ENCODE assay signal across 7 cellular contexts in the genomic region with DNA sequence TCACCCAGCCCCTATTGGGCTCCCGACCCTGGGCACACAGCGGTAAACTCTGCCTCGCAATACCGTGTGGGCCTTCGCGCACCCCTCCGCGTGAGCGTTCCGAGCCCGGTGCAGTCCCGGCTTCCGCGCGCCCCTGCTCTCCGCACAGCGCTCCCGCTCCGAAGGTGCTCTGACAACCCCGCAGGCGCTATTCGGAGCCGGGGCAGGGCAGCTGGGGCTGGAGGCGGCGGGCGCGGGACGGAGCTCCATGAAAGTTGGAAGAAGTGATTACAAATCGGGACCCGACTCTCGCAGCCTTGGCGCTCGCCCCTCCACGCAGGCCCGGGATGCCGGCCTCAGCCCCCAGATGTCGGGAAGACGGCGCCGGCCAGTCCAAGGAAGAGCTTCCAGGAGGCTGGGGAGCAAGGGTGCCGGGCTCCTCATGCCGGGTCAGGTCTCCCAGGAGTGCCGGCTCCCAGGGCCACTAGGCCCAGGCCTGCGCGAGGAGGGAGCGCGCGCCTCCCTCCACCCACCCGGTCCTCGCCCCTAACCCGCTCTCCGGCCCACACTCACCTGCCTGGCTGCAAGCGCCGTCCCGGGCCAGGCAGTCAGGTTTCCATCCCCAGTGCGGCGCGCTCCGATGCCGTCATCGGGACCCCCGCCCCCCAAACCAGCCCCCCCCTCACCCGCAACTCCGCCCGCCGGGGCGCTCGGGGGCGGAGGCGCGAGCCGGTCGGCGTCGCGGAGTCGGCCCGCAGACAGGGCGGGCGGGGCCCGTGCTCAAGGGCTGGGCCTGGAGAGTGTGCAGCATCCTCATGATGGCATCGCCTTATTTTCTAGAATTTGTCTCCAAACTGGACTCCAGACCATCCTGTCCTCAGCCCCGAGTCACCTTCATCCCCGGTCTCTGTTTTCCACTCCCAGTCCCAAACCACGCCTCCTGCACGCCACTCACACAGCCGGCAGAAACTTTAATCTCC. TPM values are rescaled to one million over a fixed set of nuclear protein-coding genes. Genes with fewer than 3 reads are reported as not detected.
DNase-seq lines count a peak whose midpoint lies in the region; ATAC-seq and TF ChIP-seq lines count a peak whose summit lies in the region.

A gene with protein sequence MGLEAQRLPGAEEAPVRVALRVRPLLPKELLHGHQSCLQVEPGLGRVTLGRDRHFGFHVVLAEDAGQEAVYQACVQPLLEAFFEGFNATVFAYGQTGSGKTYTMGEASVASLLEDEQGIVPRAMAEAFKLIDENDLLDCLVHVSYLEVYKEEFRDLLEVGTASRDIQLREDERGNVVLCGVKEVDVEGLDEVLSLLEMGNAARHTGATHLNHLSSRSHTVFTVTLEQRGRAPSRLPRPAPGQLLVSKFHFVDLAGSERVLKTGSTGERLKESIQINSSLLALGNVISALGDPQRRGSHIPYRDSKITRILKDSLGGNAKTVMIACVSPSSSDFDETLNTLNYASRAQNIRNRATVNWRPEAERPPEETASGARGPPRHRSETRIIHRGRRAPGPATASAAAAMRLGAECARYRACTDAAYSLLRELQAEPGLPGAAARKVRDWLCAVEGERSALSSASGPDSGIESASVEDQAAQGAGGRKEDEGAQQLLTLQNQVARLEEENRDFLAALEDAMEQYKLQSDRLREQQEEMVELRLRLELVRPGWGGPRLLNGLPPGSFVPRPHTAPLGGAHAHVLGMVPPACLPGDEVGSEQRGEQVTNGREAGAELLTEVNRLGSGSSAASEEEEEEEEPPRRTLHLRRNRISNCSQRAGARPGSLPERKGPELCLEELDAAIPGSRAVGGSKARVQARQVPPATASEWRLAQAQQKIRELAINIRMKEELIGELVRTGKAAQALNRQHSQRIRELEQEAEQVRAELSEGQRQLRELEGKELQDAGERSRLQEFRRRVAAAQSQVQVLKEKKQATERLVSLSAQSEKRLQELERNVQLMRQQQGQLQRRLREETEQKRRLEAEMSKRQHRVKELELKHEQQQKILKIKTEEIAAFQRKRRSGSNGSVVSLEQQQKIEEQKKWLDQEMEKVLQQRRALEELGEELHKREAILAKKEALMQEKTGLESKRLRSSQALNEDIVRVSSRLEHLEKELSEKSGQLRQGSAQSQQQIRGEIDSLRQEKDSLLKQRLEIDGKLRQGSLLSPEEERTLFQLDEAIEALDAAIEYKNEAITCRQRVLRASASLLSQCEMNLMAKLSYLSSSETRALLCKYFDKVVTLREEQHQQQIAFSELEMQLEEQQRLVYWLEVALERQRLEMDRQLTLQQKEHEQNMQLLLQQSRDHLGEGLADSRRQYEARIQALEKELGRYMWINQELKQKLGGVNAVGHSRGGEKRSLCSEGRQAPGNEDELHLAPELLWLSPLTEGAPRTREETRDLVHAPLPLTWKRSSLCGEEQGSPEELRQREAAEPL (N-terminal part only) (minus strand): TSS at position 621 of the 959 bp plus-strand sequence. CDS start 2,537 bp downstream, outside the sequence.

- TF ChIP-seq POLR2A in heart left ventricle (IDR thresholded peaks at IDR 0.05): no peak

- no peak within 1 kb of the TSS for H3K27ac Mint-ChIP-seq in activated T-helper 1 cell treated with anti-CD3 and anti-CD28 coated beads, Interleukin-12 subunit alpha, Interleukin-12 subunit beta, Interleukin-2, Interleukin-4 antibody, amounts not matched to agents 30 ng/mL and 10 ng/mL and 1 ng/mL, durations not matched to agents 14 hours and 24 hours and 36 hours

- peak within 1 kb of the TSS; percentile 85 for H2AFZ ChIP-seq in trophoblast cell (ENCODE audit: insufficient read depth, low read length, poor library complexity)

- H3K4ac ChIP-seq in trophoblast cell (ENCODE audit: low read depth, low read length): peak within 1 kb of the TSS; percentile 30

- H4K91ac ChIP-seq in trophoblast cell (ENCODE audit: low read depth, low read length): peak within 1 kb of the TSS; percentile 4

- H2BK120ac ChIP-seq in trophoblast cell (ENCODE audit: insufficient read depth, low read length, poor library complexity): no peak within 1 kb of the TSS

- H3K9me3 ChIP-seq in KOPT-K1 (ENCODE audit: insufficient read depth, low read length, poor library complexity, severe bottlenecking) (no peaks in the 10 kb centered on the region), heart left ventricle (no peaks in the 10 kb centered on the region), trophoblast cell (ENCODE audit: insufficient read depth, low read depth, low read length) (no peaks in the 10 kb centered on the region)

- peak within 1 kb of the TSS; percentile 19 for H4K12ac ChIP-seq in trophoblast cell (ENCODE audit: low read depth, low read length)

- 2 to 5% (median 4%) methylated on average over 50 to 87 of the region's 87 CpGs for whole genome bisulfite sequencing in heart left ventricle, 4 donors
- no CpG with 5 or more reads among the region's 87 CpGs for WGBS in trophoblast cell (ENCODE audit: extremely low coverage, insufficient coverage, insufficient read length)

- H2BK12ac ChIP-seq in trophoblast cell (ENCODE audit: low read length): no peak within 1 kb of the TSS

- H3K23ac ChIP-seq in trophoblast cell (ENCODE audit: low read length): no peak within 1 kb of the TSS

- peak within 1 kb of the TSS; percentile 78 for H3K4me2 ChIP-seq in trophoblast cell (ENCODE audit: low read length)

- H3K79me1 ChIP-seq in trophoblast cell (ENCODE audit: low read length): peaks cover 6% of the 10 kb centered on the region

- ATAC-seq in heart left ventricle: peak; percentile 47 to 81 (median 72)

- H3K4me1 ChIP-seq in heart left ventricle (peaks cover 0 to 13% (median 5%) of the 10 kb centered on the region in 12 donors), trophoblast cell (ENCODE audit: control insufficient read depth in 1 of 2, insufficient read depth in 2 of 2, low read length in 2 of 2) (peaks cover 5 to 6% of the 10 kb centered on the region in 2 experiments)

- no peak for DNase-seq in GM06990 (ENCODE audit: extremely low read depth, insufficient read length)
- no peak for DNase-seq in activated T-helper 1 cell treated with anti-CD3 and anti-CD28 coated beads, Interleukin-12 subunit alpha, Interleukin-12 subunit beta, Interleukin-2, Interleukin-4 antibody, amounts not matched to agents 30 ng/mL and 10 ng/mL and 1 ng/mL, durations not matched to agents 14 hours and 24 hours and 36 hours (ENCODE audit: low spot score)
- DNase-seq in heart left ventricle: no peak
- peak; percentile 13 to 55 for DNase-seq in trophoblast cell
- no peak for DNase-seq in NCI-H446 treated with DMSO at 0.1 percent for 48 hours (lab: John Stamatoyannopoulos, UW)
- DNase-seq in NCI-H774 (lab: John Stamatoyannopoulos, UW): no peak

- no peaks in the 10 kb centered on the region for H3K9me3 Mint-ChIP-seq in activated T-helper 1 cell treated with anti-CD3 and anti-CD28 coated beads, Interleukin-12 subunit alpha, Interleukin-12 subunit beta, Interleukin-2, Interleukin-4 antibody, amounts not matched to agents 30 ng/mL and 10 ng/mL and 1 ng/mL, durations not matched to agents 14 hours and 24 hours and 36 hours

- no peak within 1 kb of the TSS for H2BK5ac ChIP-seq in trophoblast cell (ENCODE audit: low read depth, low read length, poor library complexity)

- H3K27ac ChIP-seq in KOPT-K1 (ENCODE audit: low read depth, low read length, poor library complexity, severe bottlenecking): peak within 1 kb of the TSS; percentile 29
- H3K27ac ChIP-seq in heart left ventricle: peak within 1 kb of the TSS in 6 of 12 donors; percentile 22 to 65 (median 46)
- no peak within 1 kb of the TSS for H3K27ac ChIP-seq in trophoblast cell (ENCODE audit: low read depth, low read length)

- peaks cover 41% of the 10 kb centered on the region for H3K27me3 Mint-ChIP-seq in activated T-helper 1 cell treated with anti-CD3 and anti-CD28 coated beads, Interleukin-12 subunit alpha, Interleukin-12 subunit beta, Interleukin-2, Interleukin-4 antibody, amounts not matched to agents 30 ng/mL and 10 ng/mL and 1 ng/mL, durations not matched to agents 14 hours and 24 hours and 36 hours (ENCODE audit: insufficient read depth)

- H3K27me3 ChIP-seq in GM06990 (replicated peaks; ENCODE audit: control insufficient read depth, insufficient read depth, low read length): no peaks in the 10 kb centered on the region; the same call in none of the 2 replicates
- H3K27me3 ChIP-seq in heart left ventricle: peaks cover 0 to 22% (median 0%) of the 10 kb centered on the region in 9 donors
- H3K27me3 ChIP-seq in trophoblast cell (ENCODE audit: insufficient read depth, low read length): peaks cover 4% of the 10 kb centered on the region

- peak within 1 kb of the TSS; percentile 71 for H4K8ac ChIP-seq in trophoblast cell (ENCODE audit: low read depth, low read length)

- no peak for TF ChIP-seq CTCF in GM06990 (IDR thresholded peaks at IDR 0.05; ENCODE audit: insufficient read depth, low read length, poor library complexity, severe bottlenecking)
- TF ChIP-seq CTCF in heart left ventricle (IDR thresholded peaks at IDR 0.05): no peak

- peaks cover 6% of the 10 kb centered on the region for H3K79me2 ChIP-seq in trophoblast cell (ENCODE audit: control insufficient read depth, insufficient read depth, low read length, poor library complexity)

- H3K9ac ChIP-seq in trophoblast cell (ENCODE audit: low read length): peak within 1 kb of the TSS; percentile 69

- intact Hi-C loops in activated T-helper 1 cell treated with anti-CD3 and anti-CD28 coated beads, Interleukin-12 subunit alpha, Interleukin-12 subunit beta, Interleukin-2, Interleukin-4 antibody, amounts not matched to agents 30 ng/mL and 10 ng/mL and 1 ng/mL, durations not matched to agents 14 hours and 24 hours and 36 hours (cut with micrococcal nuclease): no loop called here
- intact Hi-C loops in heart left ventricle (cut with DNase I): no loop called here

- H3K36me3 ChIP-seq in GM06990 (ENCODE audit: control insufficient read depth, insufficient read depth, low read length) (no peaks in the 10 kb centered on the region), KOPT-K1 (ENCODE audit: insufficient read depth, low read length) (0 out of 2 replicates have a peak, but pooled peaks cover 4% of the 10 kb centered on the region), heart left ventricle (no peaks in the 10 kb centered on the region), trophoblast cell (ENCODE audit: control insufficient read depth in 1 of 2, insufficient read depth in 2 of 2, low read length in 2 of 2) (peaks cover 0 to 4% of the 10 kb centered on the region in 2 experiments)

- H3K18ac ChIP-seq in trophoblast cell (ENCODE audit: low read length): peak within 1 kb of the TSS; percentile 19

- peak within 1 kb of the TSS; percentile 50 for H3K14ac ChIP-seq in trophoblast cell (ENCODE audit: low read length)

- peak within 1 kb of the TSS; percentile 79 for H3K4me3 Mint-ChIP-seq in activated T-helper 1 cell treated with anti-CD3 and anti-CD28 coated beads, Interleukin-12 subunit alpha, Interleukin-12 subunit beta, Interleukin-2, Interleukin-4 antibody, amounts not matched to agents 30 ng/mL and 10 ng/mL and 1 ng/mL, durations not matched to agents 14 hours and 24 hours and 36 hours

- H3K4me3 ChIP-seq in GM06990 (replicated peaks; ENCODE audit: low read depth, low read length): peak within 1 kb of the TSS; percentile 59
- H3K4me3 ChIP-seq in heart left ventricle: peak within 1 kb of the TSS; percentile 55 to 88 (median 68)
- H3K4me3 ChIP-seq in trophoblast cell (ENCODE audit: low read depth, low read length): peak within 1 kb of the TSS; percentile 86

- H3K36me3 Mint-ChIP-seq in activated T-helper 1 cell treated with anti-CD3 and anti-CD28 coated beads, Interleukin-12 subunit alpha, Interleukin-12 subunit beta, Interleukin-2, Interleukin-4 antibody, amounts not matched to agents 30 ng/mL and 10 ng/mL and 1 ng/mL, durations not matched to agents 14 hours and 24 hours and 36 hours (ENCODE audit: low read depth): no peaks in the 10 kb centered on the region

- H2AK5ac ChIP-seq in trophoblast cell (ENCODE audit: low read length): peak within 1 kb of the TSS; percentile 12

- H3K4me1 Mint-ChIP-seq in activated T-helper 1 cell treated with anti-CD3 and anti-CD28 coated beads, Interleukin-12 subunit alpha, Interleukin-12 subunit beta, Interleukin-2, Interleukin-4 antibody, amounts not matched to agents 30 ng/mL and 10 ng/mL and 1 ng/mL, durations not matched to agents 14 hours and 24 hours and 36 hours (ENCODE audit: low read depth): peaks cover 17% of the 10 kb centered on the region

RNA-seq across cellular contexts. Expression of the gene that starts here (rescaled TPM):
- total RNA-seq in activated T-helper 1 cell treated with anti-CD3 and anti-CD28 coated beads, Interleukin-12 subunit alpha, Interleukin-12 subunit beta, Interleukin-2, Interleukin-4 antibody, amounts not matched to agents 30 ng/mL and 10 ng/mL and 1 ng/mL, durations not matched to agents 14 hours and 24 hours and 36 hours: 2.4 and 2.7 TPM in 2 replicates
- 1 to 10 TPM; 2.7 to 9.2 (median 3.5) TPM for total RNA-seq in heart left ventricle
- polyA plus RNA-seq in heart left ventricle: 1 to 10 TPM; 1.3 to 3.0 TPM
- 3.2 and 3.3 TPM in 2 replicates for polyA plus RNA-seq in trophoblast cell (2013)

Comparison
In these comparisons a context has a peak if more than half of its experiments do, and no peak if none do; other contexts are left out.
1. DNase-seq: peak in trophoblast cell (2 of 2); none in GM06990 (single experiment), activated T-helper 1 cell treated with anti-CD3 and anti-CD28 coated beads, Interleukin-12 subunit alpha, Interleukin-12 subunit beta, Interleukin-2, Interleukin-4 antibody, amounts not matched to agents 30 ng/mL and 10 ng/mL and 1 ng/mL, durations not matched to agents 14 hours and 24 hours and 36 hours (single experiment), heart left ventricle (0 of 5), NCI-H446 treated with DMSO at 0.1 percent for 48 hours (single experiment) and NCI-H774 (single experiment).
2. Peak in every context shown above with its lines, with median percentiles within 50 percentile points of each other: H3K4me3 ChIP-seq.